11 cellular contexts compared by ENCODE assay signal in genomic region chr15:41018534-41018933, GRCh38.
DNase-seq lines count a peak whose midpoint lies in the region; ATAC-seq, FAIRE-seq and TF ChIP-seq lines count a peak whose summit lies in the region.
"Had no signal": no experiment of that assay in that cellular context is flagged by ENCODE, and none has a peak within 500 bp of the region (broad histone marks: within the 10 kb centered on the region; RNA-seq: fewer than 3 reads in every experiment).

No MANE protein-coding gene starts in this region.

- peaks cover 6% of the 10 kb centered on the region for H3K4me1 Mint-ChIP-seq in MCF 10A (ENCODE audit: insufficient read depth, unreplicated experiment)

- TF ChIP-seq CTCF in MCF 10A (IDR thresholded peaks at IDR 0.05; ENCODE audit: unreplicated experiment): peak; percentile 26
- peak in 2 of 3 experiments; percentile 30 to 46 for TF ChIP-seq CTCF in keratinocyte (optimal IDR thresholded peaks at IDR 0.05 in 1 of 3, IDR thresholded peaks at IDR 0.05 in 1 of 3, conservative IDR thresholded peaks at IDR 0.05 in 1 of 3; ENCODE audit: extremely low read depth in 1 of 3, insufficient read depth in 2 of 3, low read length in 3 of 3)

- no peak overlapping the region for H3K27ac ChIP-seq in keratinocyte (ENCODE audit: control insufficient read depth, insufficient read depth, low read length)
- H3K27ac ChIP-seq in subcutaneous abdominal adipose tissue (ENCODE audit: low read depth, low read length): peak overlapping the region; percentile 48

- POLR2A ChIA-PET in MCF 10A (lab: Yijun Ruan, JAX): interaction anchor here (1.4 to 1.6 kb wide), 2 partner anchors 92 to 114 kb away, joined by 3 read pairs; no protein-coding TSS in a partner anchor

- CTCF ChIA-PET in MCF 10A (lab: Yijun Ruan, JAX): interaction anchor here (0.6 to 10.3 kb wide), 17 partner anchors 11 to 327 kb away, joined by 3 to 115 read pairs (median 4); no protein-coding TSS in a partner anchor

- FAIRE-seq in keratinocyte (lab: Jason Lieb, UNC): no peak
- FAIRE-seq: GM12891 had no signal

- peaks cover 27% of the 10 kb centered on the region in 2 experiments for H3K36me3 ChIP-seq in keratinocyte (ENCODE audit: control insufficient read depth in 2 of 2, extremely low read depth in 1 of 2, insufficient read depth in 2 of 2, low read length in 2 of 2)
- H3K36me3 ChIP-seq in subcutaneous abdominal adipose tissue (ENCODE audit: control insufficient read depth in 5 of 5, insufficient read depth in 5 of 5, low read length in 5 of 5): peaks cover 17 to 44% (median 30%) of the 10 kb centered on the region in 5 donors

- no peak overlapping the region for H3K4me2 ChIP-seq in keratinocyte (ENCODE audit: control insufficient read depth, extremely low read depth, insufficient read depth, low read depth, low read length)

- H3K27me3 ChIP-seq in keratinocyte (ENCODE audit: control insufficient read depth, extremely low read depth, insufficient read depth, low read length) (no peaks in the 10 kb centered on the region), subcutaneous abdominal adipose tissue (ENCODE audit: control insufficient read depth in 5 of 5, insufficient read depth in 4 of 5, low read length in 5 of 5) (no peaks in the 10 kb centered on the region)

- ATAC-seq in GM21526 (IDR thresholded peaks at IDR 0.05; ENCODE audit: low FRiP score, unreplicated experiment): no peak
- ATAC-seq: activated CD8-positive, alpha-beta T cell treated with anti-CD3 and anti-CD28 coated beads, Interleukin-2, amount 10 ng/mL, durations not matched to agents 7 days and 5 days had no signal

- no peaks in the 10 kb centered on the region for H3K79me2 ChIP-seq in keratinocyte (ENCODE audit: control insufficient read depth, insufficient read depth, low read length)

- DNase-seq in NCI-H2107 treated with DMSO at 0.1 percent for 48 hours (lab: John Stamatoyannopoulos, UW; ENCODE audit: unreplicated experiment): peak; percentile 7
- no peak for DNase-seq in NCI-H2107 (lab: John Stamatoyannopoulos, UW)
- DNase-seq in MCF 10A (ENCODE audit: unreplicated experiment): peak; percentile 20
- DNase-seq in keratinocyte (ENCODE audit: low read depth, low spot score): no peak
- no peak for DNase-seq in DMS114 treated with DMSO at 0.1 percent for 48 hours (lab: John Stamatoyannopoulos, UW; ENCODE audit: unreplicated experiment)
- no peak for DNase-seq in NCI-H748 (lab: John Stamatoyannopoulos, UW; ENCODE audit: unreplicated experiment)
- DNase-seq: activated CD8-positive, alpha-beta T cell treated with anti-CD3 and anti-CD28 coated beads, Interleukin-2, amount 10 ng/mL, durations not matched to agents 7 days and 5 days; stimulated activated CD4-positive, alpha-beta T cell treated with anti-CD3 and anti-CD28 coated beads, Interleukin-4, amount 100 ng/mL, for 4 hours had no signal

- H2AFZ ChIP-seq in keratinocyte (ENCODE audit: control insufficient read depth, low read length): no peak overlapping the region

- no peaks in the 10 kb centered on the region for H3K9me1 ChIP-seq in keratinocyte (ENCODE audit: control insufficient read depth, extremely low read depth, insufficient read depth, low read length)

- intact Hi-C loops in MCF 10A (cut with micrococcal nuclease): loop anchor here (1.0 kb wide), 1 partner anchor 114 kb away; no protein-coding TSS in a partner anchor

- H3K9me3 Mint-ChIP-seq in MCF 10A (ENCODE audit: unreplicated experiment): no peaks in the 10 kb centered on the region

- H4K20me1 ChIP-seq in keratinocyte (ENCODE audit: control insufficient read depth, extremely low read depth, insufficient read depth, low read length): no peaks in the 10 kb centered on the region

- H3K27ac Mint-ChIP-seq in MCF 10A (ENCODE audit: low read depth, unreplicated experiment): no peak overlapping the region
- H3K27ac Mint-ChIP-seq: activated CD8-positive, alpha-beta T cell treated with anti-CD3 and anti-CD28 coated beads, Interleukin-2, amount 10 ng/mL, durations not matched to agents 7 days and 5 days had no signal

- H3K27me3 Mint-ChIP-seq in MCF 10A (ENCODE audit: insufficient read depth, unreplicated experiment): no peaks in the 10 kb centered on the region

- no peak overlapping the region for H3K9ac ChIP-seq in keratinocyte (ENCODE audit: control insufficient read depth, extremely low read depth, insufficient read depth, low read length)
- H3K9ac ChIP-seq in subcutaneous abdominal adipose tissue (ENCODE audit: low read length in 5 of 5): peak overlapping the region in 1 of 5 donors; percentile 48

- H3K4me3 ChIP-seq in keratinocyte (ENCODE audit: control insufficient read depth in 2 of 3, extremely low read depth in 1 of 3, insufficient read depth in 2 of 3, low read depth in 1 of 3, low read length in 3 of 3) (no peak overlapping the region), subcutaneous abdominal adipose tissue (ENCODE audit: low read depth in 1 of 5, low read length in 5 of 5) (no peak overlapping the region)

- no TSS peak for BruUV-seq in MCF 10A (replicated peaks; lab: Mats Ljungman, UMichigan)

- dilution Hi-C loops in keratinocyte (cut with MboI; ENCODE audit: extremely low pct_ligation_motif_present, low sequenced_read_pairs): loop anchor here (25.0 kb wide), 1 partner anchor 106 kb away; no protein-coding TSS in a partner anchor

- H3K4me1 ChIP-seq in keratinocyte (ENCODE audit: control insufficient read depth, extremely low read depth, insufficient read depth, low read length): no peaks in the 10 kb centered on the region
- peaks cover 3 to 44% (median 31%) of the 10 kb centered on the region in 5 donors for H3K4me1 ChIP-seq in subcutaneous abdominal adipose tissue (ENCODE audit: control insufficient read depth in 5 of 5, insufficient read depth in 5 of 5, low read length in 5 of 5)

- no peaks in the 10 kb centered on the region for H3K9me3 ChIP-seq in keratinocyte (ENCODE audit: control insufficient read depth, low read depth, low read length)
- no peaks in the 10 kb centered on the region for H3K9me3 ChIP-seq in subcutaneous abdominal adipose tissue (ENCODE audit: control insufficient read depth in 5 of 5, low read length in 5 of 5)

- peaks cover 62% of the 10 kb centered on the region for H3K36me3 Mint-ChIP-seq in MCF 10A (ENCODE audit: insufficient read depth, unreplicated experiment)

- no peak overlapping the region for H3K4me3 Mint-ChIP-seq in MCF 10A (ENCODE audit: unreplicated experiment)
- H3K4me3 Mint-ChIP-seq: activated CD8-positive, alpha-beta T cell treated with anti-CD3 and anti-CD28 coated beads, Interleukin-2, amount 10 ng/mL, durations not matched to agents 7 days and 5 days had no signal

Comparison
In these comparisons a context has a peak if more than half of its experiments do, and no peak if none do; other contexts are left out.
1. DNase-seq: peak in NCI-H2107 treated with DMSO at 0.1 percent for 48 hours (single experiment) and MCF 10A (single experiment); none in NCI-H2107 (single experiment), keratinocyte (single experiment), DMS114 treated with DMSO at 0.1 percent for 48 hours (single experiment) and NCI-H748 (single experiment).